In genomic region chr12:6372403-6373003, GRCh38 we compare ENCODE assay signal across 9 cellular contexts. TPM values are rescaled to one million over a fixed set of nuclear protein-coding genes. Genes with fewer than 3 reads are reported as not detected.
DNase-seq lines count a peak whose midpoint lies in the region; ATAC-seq, FAIRE-seq and TF ChIP-seq lines count a peak whose summit lies in the region.
"Had no signal": no experiment of that assay in that cellular context is flagged by ENCODE, and none has a peak within 500 bp of the region (broad histone marks: within the 10 kb centered on the region; RNA-seq: fewer than 3 reads in every experiment).

No MANE protein-coding gene starts in this region.

- TF ChIP-seq CTCF in PC-9 (conservative IDR thresholded peaks at IDR 0.05) (no peak), endothelial cell (IDR thresholded peaks at IDR 0.05; ENCODE audit: unreplicated experiment) (no peak), pancreas (IDR thresholded peaks at IDR 0.05) (no peak), GM13977 (IDR thresholded peaks at IDR 0.05; ENCODE audit: extremely low read depth, insufficient read depth, missing control alignments) (no peak)

- peaks cover 54% of the 10 kb centered on the region for H3K4me1 Mint-ChIP-seq in endothelial cell (ENCODE audit: unreplicated experiment)

- no peaks in the 10 kb centered on the region for H3K9me2 ChIP-seq in PC-9 (ENCODE audit: insufficient read depth)

- H3K27me3 Mint-ChIP-seq in endothelial cell (ENCODE audit: unreplicated experiment) = peaks cover 17% of the 10 kb centered on the region

- H3K4me1 ChIP-seq in BLaER1 (peaks cover 80% of the 10 kb centered on the region), PC-9 (replicated peaks; ENCODE audit: insufficient read depth) (peaks cover 60% of the 10 kb centered on the region), pancreas (peaks cover 10 to 21% (median 11%) of the 10 kb centered on the region in 3 donors)

- no peaks in the 10 kb centered on the region for H4K20me1 ChIP-seq in BLaER1
- no peaks in the 10 kb centered on the region for H4K20me1 ChIP-seq in PC-9 (ENCODE audit: insufficient read depth)

- FAIRE-seq in pancreas (lab: Jason Lieb, UNC) (no peak), GM12892 (lab: Jason Lieb, UNC) (no peak)

- no peaks in the 10 kb centered on the region for H3K36me3 Mint-ChIP-seq in endothelial cell (ENCODE audit: low read depth, unreplicated experiment)

- H3K27me3 ChIP-seq in BLaER1 (peaks cover 19% of the 10 kb centered on the region), PC-9 (ENCODE audit: insufficient read depth, low read depth) (no peaks in the 10 kb centered on the region), pancreas (no peaks in the 10 kb centered on the region)
- H3K27me3 ChIP-seq: ovary had no signal

- intact Hi-C loops in PC-9 (cut with micrococcal nuclease; ENCODE audit: unreplicated experiment) = loop anchor here (1.0 kb wide), 1 partner anchor 92 kb away; no protein-coding TSS in a partner anchor
- intact Hi-C loops in pancreas (cut with DNase I) = no loop called here

- DNase-seq in HPDE6-E6E7 (ENCODE audit: extremely low spot score) = peak; percentile 66
- peak; percentile 92 to 93 for DNase-seq in PC-9
- DNase-seq in endothelial cell (ENCODE audit: low spot score) = no peak
- peak in 1 of 6 donors; percentile 37 for DNase-seq in pancreas
- no peak for DNase-seq in GM13977 (ENCODE audit: low spot score)
- no peak for DNase-seq in GM12892 (ENCODE audit: insufficient read length)

- H3K9me3 ChIP-seq in BLaER1 (no peaks in the 10 kb centered on the region), PC-9 (ENCODE audit: insufficient read depth, low read depth) (no peaks in the 10 kb centered on the region), pancreas (no peaks in the 10 kb centered on the region)
- H3K9me3 ChIP-seq: ovary had no signal

- CTCF ChIA-PET in PC-9 (lab: Charles Lee) = interaction anchor here (0.6 to 1.0 kb wide), 2 partner anchors 33 to 307 kb away, joined by 3 read pairs; no protein-coding TSS in a partner anchor

- ATAC-seq in pancreas = peak in 3 of 4 donors; percentile 8 to 24 (median 22)
- ATAC-seq in GM18907 (IDR thresholded peaks at IDR 0.05; ENCODE audit: unreplicated experiment) = no peak

- peak overlapping the region; percentile 78 for H3K4me2 ChIP-seq in BLaER1
- peak overlapping the region; percentile 98 for H3K4me2 ChIP-seq in PC-9

- TF ChIP-seq POLR2A in GM12892 (IDR thresholded peaks at IDR 0.05; ENCODE audit: low read depth, low read length) = no peak

- no TSS peak for BruUV-seq in PC-9 (replicated peaks; lab: Mats Ljungman, UMichigan)

- no peak overlapping the region for H2AFZ ChIP-seq in PC-9

- H3K4me3 Mint-ChIP-seq in endothelial cell (ENCODE audit: unreplicated experiment) = peak overlapping the region; percentile 33

- POLR2A ChIA-PET in PC-9 (lab: Charles Lee; ENCODE audit: unreplicated experiment) = interaction anchor here (0.5 to 1.4 kb wide), 5 partner anchors 27 to 77 kb away, joined by 3 to 18 read pairs (median 4); no protein-coding TSS in a partner anchor

- H3K36me3 ChIP-seq in BLaER1 = no peaks in the 10 kb centered on the region
- peaks cover 7% of the 10 kb centered on the region; the same call in 1 of the 2 replicates for H3K36me3 ChIP-seq in PC-9 (ENCODE audit: low read depth)
- no peaks in the 10 kb centered on the region for H3K36me3 ChIP-seq in pancreas
- H3K36me3 ChIP-seq: ovary had no signal

- peak overlapping the region; percentile 70 for H3K27ac Mint-ChIP-seq in endothelial cell (ENCODE audit: unreplicated experiment)

- H3K4me3 ChIP-seq in BLaER1 (no peak overlapping the region), PC-9 (peak overlapping the region; percentile 62), pancreas (peak overlapping the region in 2 of 4 donors; percentile 37 to 40)
- H3K4me3 ChIP-seq: ovary had no signal

- H3K9ac ChIP-seq in BLaER1 = 0 out of 2 replicates have a peak overlapping the region, but pooled peaks have one; percentile 13

- H3K27ac ChIP-seq in BLaER1 = peak overlapping the region; percentile 60
- H3K27ac ChIP-seq in PC-9 = peak overlapping the region; percentile 89
- peak overlapping the region in 3 of 4 donors; percentile 17 to 86 (median 81) for H3K27ac ChIP-seq in pancreas

- H3K79me2 ChIP-seq in PC-9 (ENCODE audit: low read depth) = peaks cover 86% of the 10 kb centered on the region

- in situ Hi-C loops in GM13977 (cut with MboI; ENCODE audit: low pct_unique_long_range_greater_than_20kb, low sequenced_read_pairs, unreplicated experiment) = no loop called here

- H3K9me3 Mint-ChIP-seq in endothelial cell (ENCODE audit: unreplicated experiment) = no peaks in the 10 kb centered on the region

- 46 to 52% methylated on average over 8 of the region's 8 CpGs for whole genome bisulfite sequencing in pancreas, 2 donors

- peaks cover 69% of the 10 kb centered on the region for H3F3A ChIP-seq in PC-9 (ENCODE audit: insufficient read depth, low read depth)

RNA-seq across cellular contexts. Expression of gene SCNN1A, which starts 2.9 kb away (rescaled TPM):
- 460 and 549 TPM in 2 replicates for total RNA-seq in PC-9 (2021)
- total RNA-seq in endothelial cell (ENCODE audit: unreplicated experiment) = 2.2 TPM
- total RNA-seq in pancreas = 10 to 100 TPM; 21.0 to 56.3 (median 37.8) TPM
- 10 to 100 TPM; 42.7 to 87.8 TPM for polyA plus RNA-seq in pancreas
- not detected for polyA plus RNA-seq in GM12892 (2012; ENCODE audit: missing spikeins)

RNA-seq across cellular contexts. Expression of gene LTBR, which starts 11.5 kb away (rescaled TPM):
- 178 and 185 TPM in 2 replicates for total RNA-seq in PC-9 (2021)
- total RNA-seq in endothelial cell (ENCODE audit: unreplicated experiment) = 40.3 TPM
- 10 to 100 TPM; 50.0 to 75.2 (median 61.3) TPM for total RNA-seq in pancreas
- 10 to 100 TPM; 74.2 to 82.1 TPM for polyA plus RNA-seq in pancreas
- 0.40 TPM for polyA plus RNA-seq in GM12892 (2012; ENCODE audit: missing spikeins)

RNA-seq across cellular contexts. Expression of gene TNFRSF1A, which starts 30.6 kb away (rescaled TPM):
- 144 and 165 TPM in 2 replicates for total RNA-seq in PC-9 (2021)
- 125 TPM for total RNA-seq in endothelial cell (ENCODE audit: unreplicated experiment)
- 10 to 100 TPM; 23.5 to 68.1 (median 36.6) TPM for total RNA-seq in pancreas
- polyA plus RNA-seq in pancreas = 10 to 100 TPM; 34.2 to 43.6 TPM
- 6.0 TPM for polyA plus RNA-seq in GM12892 (2012; ENCODE audit: missing spikeins)

Comparison
In these comparisons a context has a peak if more than half of its experiments do, and no peak if none do; other contexts are left out.
1. DNase-seq: peak in HPDE6-E6E7 (single experiment) and PC-9 (2 of 2); none in endothelial cell (single experiment), GM13977 (single experiment) and GM12892 (single experiment).
2. Peak in every context shown above with its lines, with median percentiles within 50 percentile points of each other: H3K27ac ChIP-seq.